ENCODE assay signal across 16 cellular contexts in the genomic region with DNA sequence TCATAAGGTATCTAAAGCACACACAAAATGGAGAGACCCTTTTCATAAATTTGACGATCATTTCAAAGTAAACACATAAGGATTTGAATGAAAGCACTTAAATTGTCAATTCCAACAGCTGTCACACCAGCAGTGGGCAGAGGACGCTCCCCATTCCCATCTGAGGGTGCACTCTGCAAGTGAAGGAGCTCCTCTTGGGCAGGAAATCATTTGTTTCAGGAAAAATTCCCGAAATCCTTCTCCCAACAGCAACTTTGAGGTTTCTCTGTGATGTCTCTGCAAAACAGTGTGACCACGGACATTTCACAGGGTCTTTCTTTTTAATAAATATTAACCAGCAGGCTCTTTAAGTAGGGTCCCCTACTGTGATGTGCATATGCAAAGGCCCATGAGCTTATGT.
"Had no signal": no experiment of that assay in that cellular context is flagged by ENCODE, and none has a peak within 500 bp of the region (broad histone marks: within the 10 kb centered on the region; RNA-seq: fewer than 3 reads in every experiment).

No MANE protein-coding gene starts in this region.

- H3K9me3 ChIP-seq: body of pancreas, colonic mucosa, esophagus squamous epithelium, lower lobe of right lung, psoas muscle, spleen, suprapubic skin had no signal

- H3K27me3 ChIP-seq: body of pancreas, colonic mucosa, esophagus squamous epithelium, spleen, suprapubic skin had no signal

- ATAC-seq: body of pancreas, left cardiac atrium, lower lobe of right lung, psoas muscle, sciatic nerve had no signal

- DNase-seq: activated CD4-positive, CD25-positive, alpha-beta regulatory T cell treated with anti-CD3 and anti-CD28 coated beads, Interleukin-2, amount 50 U/mL, for 72 hours; activated naive CD8-positive, alpha-beta T cell treated with anti-CD3 and anti-CD28 coated beads for 36 hours; amygdala; body of pancreas; central memory CD4-positive, alpha-beta T cell; colonic mucosa; esophagus squamous epithelium; hypothalamus; left cardiac atrium; lower lobe of right lung; nephron progenitor cell; psoas muscle; spleen; T-helper 9 cell had no signal

- H3K27ac ChIP-seq: body of pancreas, colonic mucosa, esophagus squamous epithelium, lower lobe of right lung, psoas muscle, spleen, suprapubic skin had no signal

- H3K4me3 ChIP-seq: body of pancreas, colonic mucosa, esophagus squamous epithelium, lower lobe of right lung, psoas muscle, spleen, suprapubic skin had no signal

- H3K4me1 ChIP-seq: body of pancreas, colonic mucosa, esophagus squamous epithelium, lower lobe of right lung, psoas muscle, spleen, suprapubic skin had no signal

- H3K36me3 ChIP-seq: colonic mucosa, esophagus squamous epithelium, lower lobe of right lung, spleen, suprapubic skin had no signal
